In genomic region chr20:21529863-21530262, GRCh38 we compare ENCODE assay signal across 8 cellular contexts. TPM values are rescaled to one million over a fixed set of nuclear protein-coding genes. Genes with fewer than 3 reads are reported as not detected.
A peak's percentile ranks its signal among the peaks of the same experiment; 100 is the strongest.
DNase-seq lines count a peak whose midpoint lies in the region; ATAC-seq and TF ChIP-seq lines count a peak whose summit lies in the region.

No MANE protein-coding gene starts in this region.

- H3K4me1 ChIP-seq in liver (ENCODE audit: control insufficient read depth in 4 of 4, insufficient read depth in 4 of 4, low read length in 3 of 4) (peaks cover 0 to 13% (median 8%) of the 10 kb centered on the region in 4 donors), gastroesophageal sphincter (no peaks in the 10 kb centered on the region)

- TF ChIP-seq CTCF in liver (IDR thresholded peaks at IDR 0.05; ENCODE audit: low read depth, low read length, missing input control) (peak; percentile 70), gastroesophageal sphincter (IDR thresholded peaks at IDR 0.05) (no peak)

- TF ChIP-seq RAD21 in liver (IDR thresholded peaks at IDR 0.05): peak; percentile 86 to 90

- H3K36me3 ChIP-seq in liver (ENCODE audit: control insufficient read depth in 4 of 4, insufficient read depth in 3 of 4, low read depth in 1 of 4, low read length in 3 of 4) (no peaks in the 10 kb centered on the region), gastroesophageal sphincter (no peaks in the 10 kb centered on the region)

- peaks cover 0 to 2% (median 0%) of the 10 kb centered on the region in 4 donors for H3K27me3 ChIP-seq in liver (ENCODE audit: control insufficient read depth in 4 of 4, insufficient read depth in 4 of 4, low read length in 3 of 4)
- peaks cover 53% of the 10 kb centered on the region for H3K27me3 ChIP-seq in gastroesophageal sphincter

- H3K9me3 ChIP-seq in liver (ENCODE audit: control insufficient read depth in 4 of 4, low read length in 3 of 4) (no peaks in the 10 kb centered on the region), gastroesophageal sphincter (no peaks in the 10 kb centered on the region)

- H3K4me3 ChIP-seq in liver (ENCODE audit: low read depth in 1 of 3, low read length in 3 of 3): no peak overlapping the region
- H3K4me3 ChIP-seq in gastroesophageal sphincter: no peak overlapping the region

- DNase-seq in DMS53 (lab: John Stamatoyannopoulos, UW): peak; percentile 50
- DNase-seq in HuH-7 (ENCODE audit: low spot score): peak; percentile 84
- peak; percentile 62 for DNase-seq in SW480 (ENCODE audit: low spot score)

- 15% methylated on average over 6 of the region's 6 CpGs for WGBS in liver
- whole genome bisulfite sequencing in gastroesophageal sphincter (ENCODE audit: low coverage in 1 of 2), 2 donors: 7 to 19% methylated on average over 5 to 6 of the region's 6 CpGs

- TF ChIP-seq EP300 in gastroesophageal sphincter (IDR thresholded peaks at IDR 0.05): no peak

- ATAC-seq in GM21825 (IDR thresholded peaks at IDR 0.05; ENCODE audit: unreplicated experiment) (no peak), HG02852 (IDR thresholded peaks at IDR 0.05; ENCODE audit: unreplicated experiment) (no peak), HG02610 (IDR thresholded peaks at IDR 0.05; ENCODE audit: unreplicated experiment) (no peak), gastroesophageal sphincter (no peak)

- H3K9ac ChIP-seq in liver (ENCODE audit: low read depth in 1 of 2, low read length in 2 of 2): no peak overlapping the region

- no peak for TF ChIP-seq POLR2A in gastroesophageal sphincter (IDR thresholded peaks at IDR 0.05)

- no peak overlapping the region for H3K27ac ChIP-seq in liver (ENCODE audit: low read depth in 1 of 2, low read length in 2 of 2)
- no peak overlapping the region for H3K27ac ChIP-seq in gastroesophageal sphincter

TF ChIP-seq in liver, 16 proteins besides CTCF, POLR2A, EP300 and RAD21:
- TF ChIP-seq JUND (IDR thresholded peaks at IDR 0.05) (no peak), REST (IDR thresholded peaks at IDR 0.05) (no peak), EGR1 (IDR thresholded peaks at IDR 0.05; ENCODE audit: low read depth in 2 of 2) (no peak), TAF1 (conservative IDR thresholded peaks at IDR 0.05) (no peak), YY1 (IDR thresholded peaks at IDR 0.05) (peak; percentile 33), FOXA1 (IDR thresholded peaks at IDR 0.05) (peak; percentile 28), MAX (IDR thresholded peaks at IDR 0.05) (peak; percentile 61), NR2F2 (IDR thresholded peaks at IDR 0.05) (no peak), SP1 (IDR thresholded peaks at IDR 0.05) (no peak), HNF4G (IDR thresholded peaks at IDR 0.05) (no peak), HNF4A (conservative IDR thresholded peaks at IDR 0.05) (peak; percentile 34 to 55), ZBTB33 (IDR thresholded peaks at IDR 0.05) (no peak), FOXA2 (IDR thresholded peaks at IDR 0.05) (peak; percentile 67), RXRA (IDR thresholded peaks at IDR 0.05) (peak in 1 of 2 donors; percentile 21), ATF3 (IDR thresholded peaks at IDR 0.05) (no peak), GABPA (IDR thresholded peaks at IDR 0.05 in 1 of 2, conservative IDR thresholded peaks at IDR 0.05 in 1 of 2) (no peak)

RNA-seq across cellular contexts. Expression of gene NKX2-2, which starts 16.0 kb away (rescaled TPM):
- not detected for total RNA-seq in liver
- not detected for polyA plus RNA-seq in liver
- total RNA-seq in gastroesophageal sphincter: not detected
